ENCODE assay signal across 1 cellular context in genomic region chr9:97394881-97395280, GRCh38.
A peak's percentile ranks its signal among the peaks of the same experiment; 100 is the strongest.
TF ChIP-seq lines count a peak whose summit lies in the region.

No MANE protein-coding gene starts in this region.

TF ChIP-seq in HepG2, 621 proteins besides CTCF, POLR2A, EP300 and RAD21 (continued from another document and continues in another):
- TF ChIP-seq ESRRA (CRISPR knock-in tag; IDR thresholded peaks at IDR 0.05; ENCODE audit: low read depth) (no peak), NFYC (CRISPR knock-in tag; IDR thresholded peaks at IDR 0.05) (no peak), GABPB1 (CRISPR knock-in tag; IDR thresholded peaks at IDR 0.05) (no peak), ZFP91 (CRISPR knock-in tag; IDR thresholded peaks at IDR 0.05; ENCODE audit: borderline replicate concordance) (no peak), ZNF772 (CRISPR knock-in tag; IDR thresholded peaks at IDR 0.05) (no peak), SNAPC4 (CRISPR knock-in tag; IDR thresholded peaks at IDR 0.05) (no peak), ZMYM2 (CRISPR knock-in tag; IDR thresholded peaks at IDR 0.05) (no peak), DBP (CRISPR knock-in tag; IDR thresholded peaks at IDR 0.05; ENCODE audit: not compliant biosample characterization) (no peak), SKIL (CRISPR knock-in tag; IDR thresholded peaks at IDR 0.05; ENCODE audit: borderline replicate concordance) (no peak), HOXD1 (CRISPR knock-in tag; IDR thresholded peaks at IDR 0.05) (no peak), TEF (CRISPR knock-in tag; IDR thresholded peaks at IDR 0.05) (no peak), ZNF576 (CRISPR knock-in tag; IDR thresholded peaks at IDR 0.05) (no peak), NCOA1 (CRISPR knock-in tag; IDR thresholded peaks at IDR 0.05) (no peak), MED1 (CRISPR knock-in tag; IDR thresholded peaks at IDR 0.05) (peak; percentile 54; the same call in 1 of the 2 replicates), ZFP1 (CRISPR knock-in tag; IDR thresholded peaks at IDR 0.05) (no peak), FOXP4 (CRISPR knock-in tag; IDR thresholded peaks at IDR 0.05) (peak; percentile 97), HOMEZ (CRISPR knock-in tag; IDR thresholded peaks at IDR 0.05; ENCODE audit: low read depth) (no peak), ZNF333 (CRISPR knock-in tag; IDR thresholded peaks at IDR 0.05; ENCODE audit: borderline replicate concordance) (no peak), ZSCAN31 (CRISPR knock-in tag; IDR thresholded peaks at IDR 0.05; ENCODE audit: low read depth) (no peak), PRPF4 (IDR thresholded peaks at IDR 0.05; ENCODE audit: low read depth, low read length, poor library complexity, severe bottlenecking) (no peak), ZNF350 (CRISPR knock-in tag; IDR thresholded peaks at IDR 0.05; ENCODE audit: borderline replicate concordance, low read depth) (peak; percentile 51; the same call in 1 of the 2 replicates), RERE (CRISPR knock-in tag; IDR thresholded peaks at IDR 0.05; ENCODE audit: low read depth) (peak; percentile 58; the same call in 1 of the 2 replicates), TP53 (CRISPR knock-in tag; conservative IDR thresholded peaks at IDR 0.05) (no peak), HDAC6 (IDR thresholded peaks at IDR 0.05; ENCODE audit: low read depth, low read length) (no peak), ZNF251 (CRISPR knock-in tag; IDR thresholded peaks at IDR 0.05) (no peak), FOXK1 (CRISPR knock-in tag; IDR thresholded peaks at IDR 0.05; ENCODE audit: borderline replicate concordance, low read depth) (peak; percentile 72; the same call in 1 of the 2 replicates), ZNF580 (CRISPR knock-in tag; IDR thresholded peaks at IDR 0.05; ENCODE audit: borderline replicate concordance, low read depth) (0 out of 2 replicates have a peak, but pooled peaks have one; percentile 35), CREB3 (CRISPR knock-in tag; IDR thresholded peaks at IDR 0.05) (no peak), NR2F2 (IDR thresholded peaks at IDR 0.05; ENCODE audit: borderline replicate concordance, low read depth) (peak; percentile 69), ZBTB26 (CRISPR knock-in tag; IDR thresholded peaks at IDR 0.05; ENCODE audit: borderline replicate concordance) (no peak), YEATS4 (CRISPR knock-in tag; IDR thresholded peaks at IDR 0.05; ENCODE audit: borderline replicate concordance) (no peak)
